In genomic region chr5:111143910-111144309, GRCh38 we compare ENCODE assay signal across 8 cellular contexts. TPM values are rescaled to one million over a fixed set of nuclear protein-coding genes. Genes with fewer than 3 reads are reported as not detected.
DNase-seq lines count a peak whose midpoint lies in the region; ATAC-seq and TF ChIP-seq lines count a peak whose summit lies in the region.

No MANE protein-coding gene starts in this region.

- no peaks in the 10 kb centered on the region for H4K20me1 ChIP-seq in osteoblast (ENCODE audit: insufficient read depth, low read length)

- H3K4me1 Mint-ChIP-seq in CD14-positive monocyte (no peaks in the 10 kb centered on the region), endothelial cell (ENCODE audit: unreplicated experiment) (peaks cover 30% of the 10 kb centered on the region)

- H3K4me3 Mint-ChIP-seq in CD14-positive monocyte (no peak overlapping the region), endothelial cell (ENCODE audit: unreplicated experiment) (no peak overlapping the region)

- H3K79me2 ChIP-seq in osteoblast (ENCODE audit: insufficient read depth, low read length): no peaks in the 10 kb centered on the region

- H3K27me3 ChIP-seq in osteoblast (ENCODE audit: insufficient read depth, low read length): no peaks in the 10 kb centered on the region

- H3K27ac Mint-ChIP-seq in CD14-positive monocyte (no peak overlapping the region), endothelial cell (ENCODE audit: unreplicated experiment) (no peak overlapping the region)

- H3K36me3 Mint-ChIP-seq in CD14-positive monocyte: no peaks in the 10 kb centered on the region
- H3K36me3 Mint-ChIP-seq in endothelial cell (ENCODE audit: low read depth, unreplicated experiment): no peaks in the 10 kb centered on the region

- ATAC-seq in GM18520 (IDR thresholded peaks at IDR 0.05; ENCODE audit: unreplicated experiment): peak; percentile 13
- peak; percentile 35 for ATAC-seq in HG02943 (IDR thresholded peaks at IDR 0.05; ENCODE audit: low read depth, unreplicated experiment)
- no peak for ATAC-seq in stimulated activated naive CD8-positive, alpha-beta T cell treated with anti-CD3 and anti-CD28 coated beads, Interleukin-15, Interleukin-2, amounts not matched to agents 100 U/mL and 50 U/mL, for 24 hours

- H3K4me3 ChIP-seq in osteoblast (ENCODE audit: insufficient read depth, low read length): no peak overlapping the region

- H3K27ac ChIP-seq in osteoblast (ENCODE audit: low read depth, low read length): peak overlapping the region; percentile 52

- peaks cover 17% of the 10 kb centered on the region for H3K4me1 ChIP-seq in osteoblast (ENCODE audit: insufficient read depth, low read length)

- no peak overlapping the region for H2AFZ ChIP-seq in osteoblast (ENCODE audit: low read length)

- TF ChIP-seq CTCF in osteoblast (IDR thresholded peaks at IDR 0.05; ENCODE audit: extremely low read depth, low read depth, low read length): no peak
- TF ChIP-seq CTCF in CD14-positive monocyte (IDR thresholded peaks at IDR 0.05): no peak
- no peak for TF ChIP-seq CTCF in endothelial cell (IDR thresholded peaks at IDR 0.05; ENCODE audit: unreplicated experiment)

- H3K9me3 ChIP-seq in osteoblast (ENCODE audit: low read depth, low read length): no peaks in the 10 kb centered on the region

- DNase-seq in amniotic epithelial cell (ENCODE audit: low read depth) (peak; percentile 93), osteoblast (ENCODE audit: insufficient read length, low spot score, missing footprints) (peak; percentile 92), NCI-H187 treated with DMSO at 0.1 percent for 48 hours (lab: John Stamatoyannopoulos, UW) (no peak), CD14-positive monocyte (ENCODE audit: low spot score) (no peak), endothelial cell (ENCODE audit: low spot score) (no peak)
- no peak for DNase-seq in stimulated activated naive CD8-positive, alpha-beta T cell treated with anti-CD3 and anti-CD28 coated beads, Interleukin-15, Interleukin-2, amounts not matched to agents 100 U/mL and 50 U/mL, for 24 hours

- peaks cover 0 to 4% (median 3%) of the 10 kb centered on the region in 3 donors for H3K27me3 Mint-ChIP-seq in CD14-positive monocyte (ENCODE audit: low read depth in 3 of 3)
- H3K27me3 Mint-ChIP-seq in endothelial cell (ENCODE audit: unreplicated experiment): peaks cover 6% of the 10 kb centered on the region

- H3K9me3 Mint-ChIP-seq in CD14-positive monocyte (peaks cover 0 to 2% (median 0%) of the 10 kb centered on the region in 7 donors), endothelial cell (ENCODE audit: unreplicated experiment) (no peaks in the 10 kb centered on the region)

- intact Hi-C loops in CD14-positive monocyte (cut with micrococcal nuclease): no loop called here

- no peaks in the 10 kb centered on the region for H3K36me3 ChIP-seq in osteoblast (ENCODE audit: insufficient read depth, low read length)

- peak overlapping the region; percentile 70 for H3K4me2 ChIP-seq in osteoblast (ENCODE audit: insufficient read depth, low read length)

RNA-seq across cellular contexts. Expression of gene WDR36, which starts 51.8 kb away (rescaled TPM):
- 44.5 and 44.8 TPM in 2 replicates for total RNA-seq in osteoblast
- 1 to 10 TPM; 8.2 to 8.7 TPM for polyA plus RNA-seq in CD14-positive monocyte
- total RNA-seq in endothelial cell (ENCODE audit: unreplicated experiment): 25.2 TPM

Comparison
In these comparisons a context has a peak if more than half of its experiments do, and no peak if none do; other contexts are left out.
1. DNase-seq: peak in amniotic epithelial cell (single experiment) and osteoblast (single experiment); none in NCI-H187 treated with DMSO at 0.1 percent for 48 hours (single experiment), CD14-positive monocyte (single experiment), stimulated activated naive CD8-positive, alpha-beta T cell treated with anti-CD3 and anti-CD28 coated beads, Interleukin-15, Interleukin-2, amounts not matched to agents 100 U/mL and 50 U/mL, for 24 hours (single experiment) and endothelial cell (single experiment).